7 cellular contexts compared by ENCODE assay signal in the genomic region with DNA sequence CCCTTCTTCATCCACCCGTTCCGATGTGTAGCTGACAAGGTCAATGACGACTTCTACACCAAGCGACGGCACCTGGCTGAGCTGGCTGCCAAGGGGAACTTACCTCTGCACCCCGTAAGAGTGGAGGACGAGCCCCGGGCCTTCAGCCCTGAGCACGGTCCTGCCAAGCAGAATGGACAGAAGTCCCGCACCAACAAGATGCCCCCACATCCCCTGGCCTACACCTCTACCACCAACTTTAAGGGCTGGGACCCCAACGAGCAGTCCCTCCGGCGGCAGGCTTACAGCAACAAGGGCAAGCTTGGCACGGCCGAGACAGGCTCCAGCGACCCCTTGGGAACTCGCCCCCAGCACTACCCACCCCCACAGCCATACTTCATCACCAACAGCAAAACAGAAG.
"Had no signal": no experiment of that assay in that cellular context is flagged by ENCODE, and none has a peak within 500 bp of the region (broad histone marks: within the 10 kb centered on the region; RNA-seq: fewer than 3 reads in every experiment).

No MANE protein-coding gene starts in this region.

- ATAC-seq: K562 had no signal

- H3K4me3 ChIP-seq: GM23248, K562 had no signal

- H3K27ac ChIP-seq: GM23248 had no signal

- H3K9me3 Mint-ChIP-seq: H9 had no signal

- H3K9ac ChIP-seq: GM23248 had no signal

- H3K4me3 Mint-ChIP-seq: H9 had no signal

- DNase-seq: GM23248, GOT3, H9, HCEC 1CT, IMR-90, KG1 had no signal
